30 cellular contexts compared by ENCODE assay signal in the genomic region with DNA sequence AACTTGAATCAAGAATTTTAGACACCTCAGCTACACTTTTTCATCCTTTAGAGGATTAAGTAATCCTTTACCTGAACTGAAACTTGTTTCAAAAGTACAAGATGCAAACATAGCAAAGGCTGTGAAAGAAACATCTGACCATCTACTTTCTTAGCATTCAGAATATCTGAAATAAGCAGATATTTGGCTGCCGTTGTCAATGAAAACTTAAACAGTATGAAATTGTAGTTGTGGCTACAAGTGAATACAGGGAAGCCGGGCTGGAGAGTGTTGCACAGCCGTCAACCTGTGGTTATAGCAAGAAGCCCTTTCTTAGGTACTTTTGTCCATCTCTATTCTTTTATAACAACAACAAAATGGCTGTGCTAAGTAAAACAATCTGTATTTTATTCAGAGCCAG. TPM values are rescaled to one million over a fixed set of nuclear protein-coding genes. Genes with fewer than 3 reads are reported as not detected.
"Had no signal": no experiment of that assay in that cellular context is flagged by ENCODE, and none has a peak within 500 bp of the region (broad histone marks: within the 10 kb centered on the region; RNA-seq: fewer than 3 reads in every experiment).

No MANE protein-coding gene starts in this region.

- H3K27me3 Mint-ChIP-seq: central memory CD8-positive, alpha-beta T cell; dendritic cell treated with granulocyte-macrophage colony-stimulating factor and Interleukin-4, amounts not matched to agents 40 ng/mL and 50 ng/mL, for 4 days; stimulated activated naive B cell treated with anti-CD40 and anti-IgM and Interleukin-4, amounts not matched to agents 10 μg/mL and 1 μg/mL and 100 μg/mL, for 72 hours had no signal

- H3K9me3 Mint-ChIP-seq: activated naive CD4-positive, alpha-beta T cell treated with anti-CD3 and anti-CD28 coated beads, Interleukin-2, amount 50 U/mL, for 72 hours; activated T-cell treated with anti-CD3 and anti-CD28 coated beads, Interleukin-2, amount 50 U/mL, for 72 hours; central memory CD8-positive, alpha-beta T cell; dendritic cell treated with granulocyte-macrophage colony-stimulating factor and Interleukin-4, amounts not matched to agents 40 ng/mL and 50 ng/mL, for 4 days; endodermal cell; nephron; stimulated activated naive B cell treated with anti-CD40 and anti-IgM and Interleukin-4, amounts not matched to agents 10 μg/mL and 1 μg/mL and 100 μg/mL, for 72 hours; WTC11 had no signal

- H3K27ac Mint-ChIP-seq: activated naive CD4-positive, alpha-beta T cell treated with anti-CD3 and anti-CD28 coated beads, Interleukin-2, amount 50 U/mL, for 72 hours; activated T-cell treated with anti-CD3 and anti-CD28 coated beads, Interleukin-2, amount 50 U/mL, for 72 hours; dendritic cell treated with granulocyte-macrophage colony-stimulating factor and Interleukin-4, amounts not matched to agents 40 ng/mL and 50 ng/mL, for 4 days; endodermal cell; nephron; stimulated activated naive B cell treated with anti-CD40 and anti-IgM and Interleukin-4, amounts not matched to agents 10 μg/mL and 1 μg/mL and 100 μg/mL, for 72 hours had no signal

- H3K4me3 ChIP-seq: breast epithelium, heart right ventricle, left lung, lower lobe of right lung, sigmoid colon, stomach, thyroid gland, upper lobe of left lung, vagina had no signal

- H3K9me3 ChIP-seq: breast epithelium, heart right ventricle, left lung, lower lobe of right lung, sigmoid colon, stomach, thyroid gland, upper lobe of left lung, vagina had no signal

- H3K27me3 ChIP-seq: breast epithelium, heart right ventricle, left lung, sigmoid colon, stomach, thyroid gland, upper lobe of left lung, vagina had no signal

- ATAC-seq: activated naive CD4-positive, alpha-beta T cell treated with anti-CD3 and anti-CD28 coated beads, Interleukin-2, amount 50 U/mL, for 72 hours; activated T-cell treated with anti-CD3 and anti-CD28 coated beads, Interleukin-2, amount 50 U/mL, for 72 hours; esophagus mucosa; heart right ventricle; left lung; lower lobe of right lung; stimulated activated naive B cell treated with anti-CD40 and anti-IgM and Interleukin-4, amounts not matched to agents 10 μg/mL and 1 μg/mL and 100 μg/mL, for 72 hours; WTC11 had no signal

- H3K36me3 Mint-ChIP-seq: activated naive CD4-positive, alpha-beta T cell treated with anti-CD3 and anti-CD28 coated beads, Interleukin-2, amount 50 U/mL, for 72 hours; stimulated activated naive B cell treated with anti-CD40 and anti-IgM and Interleukin-4, amounts not matched to agents 10 μg/mL and 1 μg/mL and 100 μg/mL, for 72 hours; WTC11 had no signal

- H3K4me3 Mint-ChIP-seq: activated T-cell treated with anti-CD3 and anti-CD28 coated beads, Interleukin-2, amount 50 U/mL, for 72 hours; central memory CD8-positive, alpha-beta T cell; dendritic cell treated with granulocyte-macrophage colony-stimulating factor and Interleukin-4, amounts not matched to agents 40 ng/mL and 50 ng/mL, for 4 days; endodermal cell; nephron; stimulated activated naive B cell treated with anti-CD40 and anti-IgM and Interleukin-4, amounts not matched to agents 10 μg/mL and 1 μg/mL and 100 μg/mL, for 72 hours; WTC11 had no signal

- DNase-seq: activated CD4-positive, alpha-beta T cell treated with anti-CD3 and anti-CD28 coated beads for 1 hour; activated naive CD4-positive, alpha-beta T cell; activated T-cell treated with anti-CD3 and anti-CD28 coated beads for 4 hours; activated T-cell treated with anti-CD3 and anti-CD28 coated beads, Interleukin-2, amount 50 U/mL, for 72 hours; endodermal cell; foreskin fibroblast; heart right ventricle; kidney glomerular epithelial cell; left lung; lower lobe of right lung; mesendoderm; retina; sigmoid colon; stimulated activated CD4-positive, alpha-beta T cell treated with anti-CD3 and anti-CD28 coated beads, Interleukin-15, amount 100 ng/mL, for 24 hours; stimulated activated CD4-positive, alpha-beta T cell treated with anti-CD3 and anti-CD28 coated beads, Interleukin-2, amount 100 ng/mL, for 24 hours; stimulated activated naive B cell treated with anti-CD40 and anti-IgM and Interleukin-4, amounts not matched to agents 10 μg/mL and 1 μg/mL and 100 μg/mL, for 72 hours; stomach; T-helper 2 cell; thyroid gland; upper lobe of left lung had no signal

- H3K4me1 ChIP-seq: breast epithelium, sigmoid colon, vagina had no signal

- H3K27ac ChIP-seq: breast epithelium, heart right ventricle, left lung, lower lobe of right lung, sigmoid colon, thyroid gland, upper lobe of left lung, vagina had no signal

- H3K36me3 ChIP-seq: breast epithelium, heart right ventricle, left lung, lower lobe of right lung, sigmoid colon, stomach, thyroid gland, upper lobe of left lung, vagina had no signal

RNA-seq across cellular contexts. Expression of a gene that starts 6.9 kb away (rescaled TPM):
- total RNA-seq: endodermal cell, osteocyte, vagina had no signal

RNA-seq across cellular contexts. Expression of a gene that starts 42.7 kb away (rescaled TPM):
- total RNA-seq: breast epithelium, heart right ventricle, lower lobe of right lung, osteocyte, posterior vena cava, sigmoid colon, stomach, thyroid gland, upper lobe of left lung, vagina had no signal
- polyA plus RNA-seq: heart right ventricle, stomach had no signal
